In genomic region chr9:73176450-73176875, GRCh38 we compare ENCODE assay signal across 12 cellular contexts. TPM values are rescaled to one million over a fixed set of nuclear protein-coding genes. Genes with fewer than 3 reads are reported as not detected.
DNase-seq lines count a peak whose midpoint lies in the region; TF ChIP-seq lines count a peak whose summit lies in the region.
"Had no signal": no experiment of that assay in that cellular context is flagged by ENCODE, and none has a peak within 500 bp of the region (broad histone marks: within the 10 kb centered on the region; RNA-seq: fewer than 3 reads in every experiment).

No MANE protein-coding gene starts in this region.

- H3K4me1 ChIP-seq in adipocyte (ENCODE audit: control insufficient read depth, insufficient read depth, low read length) (peaks cover 22% of the 10 kb centered on the region), esophagus muscularis mucosa (peaks cover 0 to 20% (median 10%) of the 10 kb centered on the region in 4 donors)

- H3K9ac ChIP-seq in adipocyte (ENCODE audit: low read length) = no peak overlapping the region

- H3K9me3 ChIP-seq in adipocyte (ENCODE audit: control insufficient read depth, low read length) (no peaks in the 10 kb centered on the region), esophagus muscularis mucosa (no peaks in the 10 kb centered on the region)

- TF ChIP-seq CTCF in esophagus muscularis mucosa (IDR thresholded peaks at IDR 0.05) = no peak

- H3K27me3 ChIP-seq in adipocyte (replicated peaks; ENCODE audit: control insufficient read depth, insufficient read depth, low read length) (no peaks in the 10 kb centered on the region), esophagus muscularis mucosa (no peaks in the 10 kb centered on the region)

- H3K36me3 ChIP-seq in adipocyte (ENCODE audit: control insufficient read depth, insufficient read depth, low read length, severe bottlenecking) = peaks cover 8% of the 10 kb centered on the region
- no peaks in the 10 kb centered on the region for H3K36me3 ChIP-seq in esophagus muscularis mucosa

- TF ChIP-seq POLR2A in esophagus muscularis mucosa (IDR thresholded peaks at IDR 0.05; ENCODE audit: low read depth) = no peak

- no peak for TF ChIP-seq EP300 in esophagus muscularis mucosa (IDR thresholded peaks at IDR 0.05)

- intact Hi-C loops in posterior vena cava (cut with DNase I) = no loop called here
- intact Hi-C loops in esophagus muscularis mucosa (cut with DNase I) = no loop called here

- H3K4me3 ChIP-seq in adipocyte (ENCODE audit: low read length) (no peak overlapping the region), esophagus muscularis mucosa (no peak overlapping the region)
- H3K4me3 ChIP-seq: lung had no signal

- H3K27ac ChIP-seq in esophagus muscularis mucosa (replicated peaks in 1 of 4) = no peak overlapping the region

- DNase-seq in AG08395 (ENCODE audit: low spot score) (peak; percentile 74), LoVo (ENCODE audit: low spot score) (peak; percentile 81), adipocyte (ENCODE audit: low read depth) (peak; percentile 22), kidney tubule cell (ENCODE audit: low spot score) (peak; percentile 85), SKM-1 treated with dmso at 0.1 percent for 144 hours (lab: John Stamatoyannopoulos, UW; ENCODE audit: unreplicated experiment) (no peak), posterior vena cava (ENCODE audit: low spot score) (no peak), esophagus muscularis mucosa (ENCODE audit: extremely low spot score) (no peak)
- no peak for DNase-seq in effector CD8-positive, alpha-beta T cell (lab: John Stamatoyannopoulos, UW)
- DNase-seq: activated effector memory CD4-positive, alpha-beta T cell treated with anti-CD3 and anti-CD28 coated beads, Interleukin-2, amount 50 U/mL, for 16 hours; NCI-H2081; stimulated activated CD4-positive, alpha-beta T cell treated with anti-CD3 and anti-CD28 coated beads, Interleukin-4, amount 100 ng/mL, for 1 hour had no signal

- WGBS in esophagus muscularis mucosa = 81% methylated on average over 4 of the region's 4 CpGs

RNA-seq across cellular contexts. Expression of gene ANXA1, which starts 24.8 kb away (rescaled TPM):
- total RNA-seq in posterior vena cava = 100 to 1,000 TPM; 331 to 533 TPM
- total RNA-seq in esophagus muscularis mucosa = 100 to 1,000 TPM; 226 to 262 (median 231) TPM

Comparison
In these comparisons a context has a peak if more than half of its experiments do, and no peak if none do; other contexts are left out.
1. DNase-seq: peak in AG08395 (single experiment), LoVo (single experiment), adipocyte (single experiment) and kidney tubule cell (single experiment); none in SKM-1 treated with dmso at 0.1 percent for 144 hours (single experiment), effector CD8-positive, alpha-beta T cell (single experiment), posterior vena cava (single experiment) and esophagus muscularis mucosa (single experiment).